Comparison of ENCODE assay signal across 24 cellular contexts in the genomic region with DNA sequence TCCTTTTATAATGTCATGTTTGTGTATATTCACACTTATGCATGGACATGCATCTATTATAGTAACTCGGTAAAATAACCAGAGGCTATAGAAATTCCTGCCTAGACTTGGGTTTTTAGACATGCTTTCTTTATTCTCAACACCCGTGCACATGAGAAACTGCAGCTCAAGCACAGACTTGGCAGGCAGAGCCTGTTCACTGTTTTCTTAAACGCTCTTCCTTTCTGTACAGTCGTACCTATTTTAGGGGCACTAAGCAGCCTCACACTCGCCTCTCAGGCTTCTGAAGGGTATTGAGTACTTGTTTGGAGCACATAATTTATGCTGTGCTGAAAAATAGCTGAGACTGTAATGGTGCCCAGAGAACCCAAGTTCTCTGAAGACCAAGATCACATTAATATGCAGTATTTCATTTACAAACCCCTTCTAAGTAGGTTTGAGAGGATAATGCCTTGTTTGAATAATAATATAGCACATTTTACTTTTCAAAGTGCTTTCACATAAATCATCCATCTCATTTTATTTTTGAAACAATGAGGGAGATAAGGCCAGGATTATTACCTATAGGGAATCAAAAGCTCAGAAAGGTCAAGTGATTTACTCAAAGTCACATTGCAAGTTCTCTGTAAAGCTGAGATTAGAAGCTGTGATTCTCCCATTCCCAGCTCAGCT.
"Had no signal": no experiment of that assay in that cellular context is flagged by ENCODE, and none has a peak within 500 bp of the region (broad histone marks: within the 10 kb centered on the region; RNA-seq: fewer than 3 reads in every experiment).

No MANE protein-coding gene starts in this region.

- H3K4me1 ChIP-seq: colonic mucosa, pancreas, right lobe of liver, tibial nerve had no signal

- ATAC-seq: activated CD4-positive, CD25-positive, alpha-beta regulatory T cell treated with anti-CD3 and anti-CD28 coated beads, Interleukin-2, amount 50 U/mL, for 24 hours; activated T-cell treated with anti-CD3 and anti-CD28 coated beads, Interleukin-2, amount 50 U/mL, for 72 hours; left cardiac atrium; natural killer cell; pancreas; right lobe of liver; T-cell had no signal

- H3K27ac ChIP-seq: brain microvascular endothelial cell, colonic mucosa, esophagus squamous epithelium, heart left ventricle, neutrophil, pancreas, right lobe of liver, skin epidermis, tibial nerve, VCaP had no signal

- DNase-seq: activated CD4-positive, alpha-beta memory T cell treated with anti-CD3 and anti-CD28 coated beads, Interleukin-2, amount 10 ng/mL, durations not matched to agents 7 days and 5 days; activated CD4-positive, alpha-beta T cell treated with anti-CD3 and anti-CD28 coated beads, Interleukin-2, amount 10 ng/mL, durations not matched to agents 24 days and 14 days; activated effector memory CD4-positive, alpha-beta T cell treated with anti-CD3 and anti-CD28 coated beads, Interleukin-2, amount 50 U/mL, for 16 hours; activated naive CD4-positive, alpha-beta T cell treated with anti-CD3 and anti-CD28 coated beads, Interleukin-2, amount 10 ng/mL, durations not matched to agents 7 days and 5 days; activated T-cell treated with anti-CD3 and anti-CD28 coated beads, Interleukin-2, amount 50 U/mL, for 72 hours; amygdala; brain microvascular endothelial cell; colonic mucosa; esophagus squamous epithelium; heart left ventricle; left cardiac atrium; midbrain; natural killer cell; pancreas; right lobe of liver; stimulated activated CD4-positive, alpha-beta T cell treated with anti-CD3 and anti-CD28 coated beads, Interleukin-1b, Interleukin-23, amount 100 ng/mL, for 48 hours; substantia nigra; T-cell had no signal

- H3K9me3 ChIP-seq: colonic mucosa, esophagus squamous epithelium, heart left ventricle, neutrophil, pancreas, right lobe of liver, tibial nerve had no signal

- H3K27me3 ChIP-seq: brain microvascular endothelial cell, colonic mucosa, esophagus squamous epithelium, heart left ventricle, neutrophil, pancreas, right lobe of liver, tibial nerve had no signal

- H3K36me3 ChIP-seq: brain microvascular endothelial cell, colonic mucosa, esophagus squamous epithelium, heart left ventricle, neutrophil, pancreas, right lobe of liver, tibial nerve had no signal

- H3K4me3 ChIP-seq: colonic mucosa, esophagus squamous epithelium, heart left ventricle, lung, pancreas, right lobe of liver, skin epidermis, tibial nerve had no signal
